9 cellular contexts compared by ENCODE assay signal in genomic region chr16:9095171-9095570, GRCh38. TPM values are rescaled to one million over a fixed set of nuclear protein-coding genes. Genes with fewer than 3 reads are reported as not detected.
A peak's percentile ranks its signal among the peaks of the same experiment; 100 is the strongest.
DNase-seq lines count a peak whose midpoint lies in the region; ATAC-seq and TF ChIP-seq lines count a peak whose summit lies in the region.
"Had no signal": no experiment of that assay in that cellular context is flagged by ENCODE, and none has a peak within 500 bp of the region (broad histone marks: within the 10 kb centered on the region; RNA-seq: fewer than 3 reads in every experiment).

No MANE protein-coding gene starts in this region.

- no peaks in the 10 kb centered on the region for H3K9me2 ChIP-seq in OCI-LY1 (ENCODE audit: low read depth, low read length)

- no peaks in the 10 kb centered on the region for H3K27me3 ChIP-seq in DND-41 (ENCODE audit: insufficient read depth, low read length, poor library complexity)
- no peaks in the 10 kb centered on the region for H3K27me3 ChIP-seq in OCI-LY1 (ENCODE audit: insufficient read depth, low read length)
- no peaks in the 10 kb centered on the region for H3K27me3 ChIP-seq in endodermal cell (ENCODE audit: control insufficient read depth, insufficient read depth, low read length, poor library complexity, severe bottlenecking)

- H3K27me3 Mint-ChIP-seq in endodermal cell (ENCODE audit: insufficient read depth) = no peaks in the 10 kb centered on the region
- no peaks in the 10 kb centered on the region for H3K27me3 Mint-ChIP-seq in osteocyte (ENCODE audit: unreplicated experiment)

- H3K4me2 ChIP-seq in DND-41 (ENCODE audit: insufficient read depth, low read length) (peak overlapping the region; percentile 97), OCI-LY1 (ENCODE audit: low read length) (peak overlapping the region; percentile 80)

- no peaks in the 10 kb centered on the region for H3F3A ChIP-seq in OCI-LY1 (ENCODE audit: insufficient read depth, low read length)

- H3K4me3 Mint-ChIP-seq in endodermal cell (peak overlapping the region; percentile 91), osteocyte (ENCODE audit: unreplicated experiment) (peak overlapping the region; percentile 99)

- peak overlapping the region; percentile 25 for H3K9ac ChIP-seq in DND-41 (ENCODE audit: low read depth, low read length)
- peak overlapping the region; percentile 94; the same call in 1 of the 2 replicates for H3K9ac ChIP-seq in OCI-LY1 (ENCODE audit: low read length)
- peak overlapping the region; percentile 95 for H3K9ac ChIP-seq in endodermal cell (ENCODE audit: extremely low read depth, low read length, poor library complexity, severe bottlenecking)

- no peak for DNase-seq in DND-41
- no peak for DNase-seq in endodermal cell
- no peak for DNase-seq in osteocyte (ENCODE audit: extremely low spot score, unreplicated experiment)
- no peak for DNase-seq in posterior cingulate gyrus
- DNase-seq in cerebellum (ENCODE audit: low spot score) = no peak
- DNase-seq: NCI-H1048 had no signal

- peaks cover 79% of the 10 kb centered on the region for H3K4me1 ChIP-seq in DND-41 (ENCODE audit: insufficient read depth, low read length)
- H3K4me1 ChIP-seq in OCI-LY1 (ENCODE audit: insufficient read depth, low read length, severe bottlenecking) = peaks cover 67% of the 10 kb centered on the region
- H3K4me1 ChIP-seq in endodermal cell (ENCODE audit: control insufficient read depth, insufficient read depth, low read length) = peaks cover 10% of the 10 kb centered on the region

- peak overlapping the region in 1 of 2 experiments; percentile 75; a peak in 2 of 4 replicates for H3K4me3 ChIP-seq in DND-41 (ENCODE audit: low read depth in 1 of 2, low read length in 2 of 2)
- H3K4me3 ChIP-seq in OCI-LY1 (ENCODE audit: low read depth, low read length, poor library complexity, severe bottlenecking) = peak overlapping the region; percentile 90
- H3K4me3 ChIP-seq in endodermal cell (ENCODE audit: low read length) = peak overlapping the region; percentile 88

- 55% methylated on average over 1 of the region's 1 CpG; no CpG with 5 or more reads in 1 of the 2 experiments for WGBS in endodermal cell (ENCODE audit: insufficient coverage in 1 of 2, insufficient read length in 1 of 2), 2 experiments

- H3K9me3 Mint-ChIP-seq in endodermal cell = no peaks in the 10 kb centered on the region
- no peaks in the 10 kb centered on the region for H3K9me3 Mint-ChIP-seq in osteocyte (ENCODE audit: unreplicated experiment)

- TF ChIP-seq CTCF in DND-41 (IDR thresholded peaks at IDR 0.05; ENCODE audit: borderline replicate concordance, extremely low read depth, low read length, poor library complexity, severe bottlenecking) = no peak
- TF ChIP-seq CTCF in OCI-LY1 (IDR thresholded peaks at IDR 0.05; ENCODE audit: low read length) = no peak
- no peak for TF ChIP-seq CTCF in endodermal cell (conservative IDR thresholded peaks at IDR 0.05)
- no peak for TF ChIP-seq CTCF in osteocyte (IDR thresholded peaks at IDR 0.05)

- no peak overlapping the region for H3K27ac Mint-ChIP-seq in endodermal cell
- H3K27ac Mint-ChIP-seq in osteocyte (ENCODE audit: unreplicated experiment) = peak overlapping the region; percentile 41

- H3K36me3 ChIP-seq in DND-41 (ENCODE audit: insufficient read depth, low read length) = peaks cover 74% of the 10 kb centered on the region
- H3K36me3 ChIP-seq in OCI-LY1 (ENCODE audit: insufficient read depth, low read length) = peaks cover 75% of the 10 kb centered on the region
- H3K36me3 ChIP-seq in endodermal cell (ENCODE audit: control insufficient read depth, insufficient read depth, low read length) = peaks cover 67% of the 10 kb centered on the region

- ATAC-seq in DND-41 (ENCODE audit: insufficient read depth, low read depth) (no peak), GM21619 (IDR thresholded peaks at IDR 0.05; ENCODE audit: unreplicated experiment) (no peak), GM21723 (IDR thresholded peaks at IDR 0.05; ENCODE audit: unreplicated experiment) (no peak)

- H3K27ac ChIP-seq in DND-41 (ENCODE audit: low read length) (0 out of 2 replicates have a peak overlapping the region, but pooled peaks have one; percentile 15), OCI-LY1 (ENCODE audit: low read depth, low read length, poor library complexity, severe bottlenecking) (no peak overlapping the region), endodermal cell (ENCODE audit: low read depth, low read length) (no peak overlapping the region)

- peaks cover 67% of the 10 kb centered on the region for H4K20me1 ChIP-seq in DND-41 (ENCODE audit: insufficient read depth, low read length)
- no peaks in the 10 kb centered on the region for H4K20me1 ChIP-seq in OCI-LY1 (ENCODE audit: insufficient read depth, low read length)

- H3K36me3 Mint-ChIP-seq in endodermal cell (ENCODE audit: low read depth) (peaks cover 56% of the 10 kb centered on the region), osteocyte (ENCODE audit: unreplicated experiment) (peaks cover 25% of the 10 kb centered on the region)

- peaks cover 51% of the 10 kb centered on the region for H3K4me1 Mint-ChIP-seq in endodermal cell
- H3K4me1 Mint-ChIP-seq in osteocyte (ENCODE audit: unreplicated experiment) = peaks cover 64% of the 10 kb centered on the region

- H3K79me2 ChIP-seq in DND-41 (ENCODE audit: insufficient read depth, low read length) = peaks cover 95% of the 10 kb centered on the region
- H3K79me2 ChIP-seq in OCI-LY1 (ENCODE audit: insufficient read depth, low read length) = peaks cover 78% of the 10 kb centered on the region

- H3K9me3 ChIP-seq in DND-41 (ENCODE audit: insufficient read depth, low read length, severe bottlenecking) = no peaks in the 10 kb centered on the region
- no peaks in the 10 kb centered on the region for H3K9me3 ChIP-seq in OCI-LY1 (ENCODE audit: low read length)
- no peaks in the 10 kb centered on the region for H3K9me3 ChIP-seq in endodermal cell (ENCODE audit: control insufficient read depth, low read length)

- H2AFZ ChIP-seq in DND-41 (ENCODE audit: low read depth, low read length) (no peak overlapping the region), OCI-LY1 (ENCODE audit: low read length) (no peak overlapping the region)

- intact Hi-C loops in posterior cingulate gyrus (cut with DNase I) = no loop called here

RNA-seq across cellular contexts. Expression of gene HAPSTR1, which starts 3.7 kb away (rescaled TPM):
- total RNA-seq in endodermal cell = 10 to 100 TPM; 60.9 to 68.5 TPM
- polyA plus RNA-seq in endodermal cell (2013, experiment 1 of 2) = 34.8 TPM
- polyA plus RNA-seq in endodermal cell (2013, experiment 2 of 2) = 35.4 TPM
- total RNA-seq in osteocyte = 73.4 and 80.2 TPM in 2 replicates
- total RNA-seq in cerebellum = 93.2 TPM

Comparison
In these comparisons a context has a peak if more than half of its experiments do, and no peak if none do; other contexts are left out.
1. H3K9ac ChIP-seq: peak in every context shown above with its lines; median percentile 95 in endodermal cell; 94 in OCI-LY1; 25 in DND-41.